9 cellular contexts compared by ENCODE assay signal in the genomic region with DNA sequence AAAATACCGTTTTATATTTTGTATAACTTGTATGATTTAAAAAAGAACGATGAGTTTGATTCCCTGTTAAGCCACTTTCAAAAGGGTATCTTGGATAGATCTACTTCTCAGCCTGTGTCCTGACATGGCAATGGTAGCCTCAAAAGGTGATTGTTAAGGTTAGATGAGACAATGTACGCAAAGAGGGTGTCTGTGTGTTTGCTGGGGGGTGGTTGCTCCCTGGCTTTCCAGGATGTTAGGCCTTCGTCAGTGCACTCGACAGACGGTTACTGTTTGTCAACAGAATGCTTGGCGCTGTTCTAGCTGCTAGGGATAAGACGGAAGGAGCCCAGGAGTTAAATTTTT.
DNase-seq lines count a peak whose midpoint lies in the region; ATAC-seq, FAIRE-seq and TF ChIP-seq lines count a peak whose summit lies in the region.
"Had no signal": no experiment of that assay in that cellular context is flagged by ENCODE, and none has a peak within 500 bp of the region (broad histone marks: within the 10 kb centered on the region; RNA-seq: fewer than 3 reads in every experiment).

No MANE protein-coding gene starts in this region.

- CTCF ChIA-PET in SK-N-SH (lab: Yijun Ruan, JAX) = interaction anchor here (0.8 to 1.5 kb wide), 4 partner anchors 16 to 98 kb away, joined by 3 to 8 read pairs (median 4); no protein-coding TSS in a partner anchor

- no peaks in the 10 kb centered on the region for H3K9me3 ChIP-seq in CD4-positive, CD25-positive, alpha-beta regulatory T cell (ENCODE audit: control insufficient read depth in 2 of 2, low read length in 2 of 2)
- no peaks in the 10 kb centered on the region for H3K9me3 ChIP-seq in SK-N-SH

- no peaks in the 10 kb centered on the region for H3K9me3 Mint-ChIP-seq in CD4-positive, CD25-positive, alpha-beta regulatory T cell
- H3K9me3 Mint-ChIP-seq in activated naive CD8-positive, alpha-beta T cell treated with anti-CD3 and anti-CD28 coated beads, Interleukin-2, amount 10 ng/mL, durations not matched to agents 7 days and 5 days = no peaks in the 10 kb centered on the region
- no peaks in the 10 kb centered on the region for H3K9me3 Mint-ChIP-seq in natural killer cell treated with Interleukin-12 subunit alpha and Interleukin-12 subunit beta and Interleukin-15 and Interleukin-18, amount 100 ng/mL, for 72 hours

- peak; percentile 23 for FAIRE-seq in GM12891 (lab: Jason Lieb, UNC)

- H2AFZ ChIP-seq in SK-N-SH (ENCODE audit: low read depth) = no peak overlapping the region

- peak overlapping the region; percentile 95 for H3K4me3 ChIP-seq in CD4-positive, CD25-positive, alpha-beta regulatory T cell (ENCODE audit: low read depth, low read length)
- no peak overlapping the region for H3K4me3 ChIP-seq in SK-N-SH (ENCODE audit: low read depth in 2 of 2, low read length in 1 of 2)

- no peaks in the 10 kb centered on the region for H3K9me2 ChIP-seq in SK-N-SH

- no peaks in the 10 kb centered on the region for H3K27me3 ChIP-seq in CD4-positive, CD25-positive, alpha-beta regulatory T cell (ENCODE audit: control insufficient read depth, insufficient read depth, low read length)
- H3K27me3 ChIP-seq in SK-N-SH (ENCODE audit: insufficient read depth) = no peaks in the 10 kb centered on the region

- TF ChIP-seq CTCF in SK-N-SH (IDR thresholded peaks at IDR 0.05) = no peak

- peaks cover 0 to 21% (median 10%) of the 10 kb centered on the region in 4 donors for H3K4me1 Mint-ChIP-seq in CD4-positive, CD25-positive, alpha-beta regulatory T cell
- H3K4me1 Mint-ChIP-seq in activated naive CD8-positive, alpha-beta T cell treated with anti-CD3 and anti-CD28 coated beads, Interleukin-2, amount 10 ng/mL, durations not matched to agents 7 days and 5 days = peaks cover 10% of the 10 kb centered on the region
- H3K4me1 Mint-ChIP-seq in natural killer cell treated with Interleukin-12 subunit alpha and Interleukin-12 subunit beta and Interleukin-15 and Interleukin-18, amount 100 ng/mL, for 72 hours (ENCODE audit: low read depth in 2 of 2) = peaks cover 5 to 9% of the 10 kb centered on the region in 2 donors

- H3K79me2 ChIP-seq in SK-N-SH (ENCODE audit: insufficient read depth) = no peaks in the 10 kb centered on the region

- H3F3A ChIP-seq in SK-N-SH (replicated peaks; ENCODE audit: insufficient read depth) = no peaks in the 10 kb centered on the region

- TF ChIP-seq POLR2A in GM12891 (IDR thresholded peaks at IDR 0.05; ENCODE audit: low read depth, low read length) = no peak

- no peak for TF ChIP-seq RAD21 in SK-N-SH (IDR thresholded peaks at IDR 0.05; ENCODE audit: low read length)

- H3K4me3 Mint-ChIP-seq in CD4-positive, CD25-positive, alpha-beta regulatory T cell = peak overlapping the region; percentile 86 to 97 (median 90)
- H3K4me3 Mint-ChIP-seq in activated naive CD8-positive, alpha-beta T cell treated with anti-CD3 and anti-CD28 coated beads, Interleukin-2, amount 10 ng/mL, durations not matched to agents 7 days and 5 days = peak overlapping the region; percentile 93
- H3K4me3 Mint-ChIP-seq in natural killer cell treated with Interleukin-12 subunit alpha and Interleukin-12 subunit beta and Interleukin-15 and Interleukin-18, amount 100 ng/mL, for 72 hours = peak overlapping the region; percentile 74

- no peaks in the 10 kb centered on the region for H3K36me3 ChIP-seq in CD4-positive, CD25-positive, alpha-beta regulatory T cell (ENCODE audit: control insufficient read depth, insufficient read depth, low read length)
- H3K36me3 ChIP-seq in SK-N-SH (replicated peaks in 1 of 2; ENCODE audit: control insufficient read depth in 1 of 2, insufficient read depth in 2 of 2, low read length in 1 of 2) = no peaks in the 10 kb centered on the region

- H3K27me3 Mint-ChIP-seq in CD4-positive, CD25-positive, alpha-beta regulatory T cell = peaks cover 10% of the 10 kb centered on the region
- no peaks in the 10 kb centered on the region for H3K27me3 Mint-ChIP-seq in activated naive CD8-positive, alpha-beta T cell treated with anti-CD3 and anti-CD28 coated beads, Interleukin-2, amount 10 ng/mL, durations not matched to agents 7 days and 5 days
- H3K27me3 Mint-ChIP-seq in natural killer cell treated with Interleukin-12 subunit alpha and Interleukin-12 subunit beta and Interleukin-15 and Interleukin-18, amount 100 ng/mL, for 72 hours = peaks cover 6 to 8% of the 10 kb centered on the region in 2 donors

- peak overlapping the region; percentile 54 to 93 (median 88) for H3K27ac Mint-ChIP-seq in CD4-positive, CD25-positive, alpha-beta regulatory T cell
- H3K27ac Mint-ChIP-seq in activated naive CD8-positive, alpha-beta T cell treated with anti-CD3 and anti-CD28 coated beads, Interleukin-2, amount 10 ng/mL, durations not matched to agents 7 days and 5 days = peak overlapping the region; percentile 90
- H3K27ac Mint-ChIP-seq in natural killer cell treated with Interleukin-12 subunit alpha and Interleukin-12 subunit beta and Interleukin-15 and Interleukin-18, amount 100 ng/mL, for 72 hours = peak overlapping the region in 1 of 2 donors; percentile 77

- ATAC-seq in CD4-positive, CD25-positive, alpha-beta regulatory T cell (ENCODE audit: low read depth in 2 of 2) = peak in 1 of 2 donors; percentile 13
- peak; percentile 16 for ATAC-seq in activated naive CD8-positive, alpha-beta T cell treated with anti-CD3 and anti-CD28 coated beads, Interleukin-2, amount 10 ng/mL, durations not matched to agents 7 days and 5 days (ENCODE audit: low read depth)
- ATAC-seq in natural killer cell treated with Interleukin-12 subunit alpha and Interleukin-12 subunit beta and Interleukin-15 and Interleukin-18, amount 100 ng/mL, for 72 hours = no peak
- ATAC-seq in HG03135 (IDR thresholded peaks at IDR 0.05; ENCODE audit: unreplicated experiment) = no peak
- ATAC-seq in GM21737 (IDR thresholded peaks at IDR 0.05; ENCODE audit: unreplicated experiment) = no peak

- H3K27ac ChIP-seq in CD4-positive, CD25-positive, alpha-beta regulatory T cell (ENCODE audit: insufficient read depth, low read length, poor library complexity, severe bottlenecking) = peak overlapping the region; percentile 74
- no peak overlapping the region for H3K27ac ChIP-seq in SK-N-SH (ENCODE audit: low read depth in 2 of 2, low read length in 1 of 2)

- POLR2A ChIA-PET in activated naive CD8-positive, alpha-beta T cell treated with anti-CD3 and anti-CD28 coated beads, Interleukin-2, amount 10 ng/mL, durations not matched to agents 7 days and 5 days (lab: Charles Lee) = interaction anchor here (0.9 to 1.8 kb wide), 2 partner anchors 77 to 91 kb away, joined by 3 to 7 read pairs; no protein-coding TSS in a partner anchor
- POLR2A ChIA-PET in SK-N-SH (lab: Yijun Ruan, JAX) = no interaction called here

- no peak for TF ChIP-seq EP300 in SK-N-SH (IDR thresholded peaks at IDR 0.05; ENCODE audit: borderline replicate concordance in 1 of 2, low read depth in 1 of 2, low read length in 1 of 2)

- H3K36me3 Mint-ChIP-seq in CD4-positive, CD25-positive, alpha-beta regulatory T cell = no peaks in the 10 kb centered on the region
- H3K36me3 Mint-ChIP-seq in activated naive CD8-positive, alpha-beta T cell treated with anti-CD3 and anti-CD28 coated beads, Interleukin-2, amount 10 ng/mL, durations not matched to agents 7 days and 5 days = peaks cover 3% of the 10 kb centered on the region
- H3K36me3 Mint-ChIP-seq in natural killer cell treated with Interleukin-12 subunit alpha and Interleukin-12 subunit beta and Interleukin-15 and Interleukin-18, amount 100 ng/mL, for 72 hours = no peaks in the 10 kb centered on the region

- H4K20me1 ChIP-seq in SK-N-SH (ENCODE audit: insufficient read depth) = no peaks in the 10 kb centered on the region

- 87% methylated on average over 8 of the region's 8 CpGs for WGBS in SK-N-SH (ENCODE audit: low lambda C conversion rate)

- peaks cover 12% of the 10 kb centered on the region for H3K4me1 ChIP-seq in CD4-positive, CD25-positive, alpha-beta regulatory T cell (ENCODE audit: control insufficient read depth, insufficient read depth, low read length, poor library complexity, severe bottlenecking)
- H3K4me1 ChIP-seq in SK-N-SH (ENCODE audit: control insufficient read depth in 1 of 2, insufficient read depth in 2 of 2, low read depth in 1 of 2, low read length in 1 of 2) = peaks cover 0 to 13% of the 10 kb centered on the region in 2 experiments; a peak in 1 of 4 replicates

- no peak overlapping the region for H3K9ac ChIP-seq in SK-N-SH

- no peak for DNase-seq in CD4-positive, CD25-positive, alpha-beta regulatory T cell
- DNase-seq in GM12891 (ENCODE audit: insufficient read length, low spot score) = no peak
- no peak for DNase-seq in activated naive CD8-positive, alpha-beta T cell treated with anti-CD3 and anti-CD28 coated beads, Interleukin-2, amount 10 ng/mL, durations not matched to agents 7 days and 5 days
- DNase-seq in natural killer cell treated with Interleukin-12 subunit alpha and Interleukin-12 subunit beta and Interleukin-15 and Interleukin-18, amount 100 ng/mL, for 72 hours (ENCODE audit: low spot score) = no peak
- DNase-seq in SK-N-SH = no peak
- DNase-seq in germinal center (ENCODE audit: low spot score) = no peak
- DNase-seq: amniotic stem cell had no signal

- H3K4me2 ChIP-seq in SK-N-SH = no peak overlapping the region

TF ChIP-seq in GM12891, 5 proteins besides CTCF, POLR2A, EP300 and RAD21:
- no peak for TF ChIP-seq POLR2AphosphoS5 (IDR thresholded peaks at IDR 0.05; ENCODE audit: low read depth, low read length)

TF ChIP-seq in SK-N-SH, 30 proteins besides CTCF, POLR2A, EP300 and RAD21 (continues in another document):
- TF ChIP-seq GABPA (IDR thresholded peaks at IDR 0.05; ENCODE audit: low read depth) (no peak), MEF2A (IDR thresholded peaks at IDR 0.05; ENCODE audit: borderline replicate concordance, low read depth) (no peak), SMC3 (IDR thresholded peaks at IDR 0.05; ENCODE audit: low read depth, low read length) (no peak), FOXJ3 (CRISPR knock-in tag; IDR thresholded peaks at IDR 0.05) (no peak)
